ENCODE assay signal across 10 cellular contexts in the genomic region with DNA sequence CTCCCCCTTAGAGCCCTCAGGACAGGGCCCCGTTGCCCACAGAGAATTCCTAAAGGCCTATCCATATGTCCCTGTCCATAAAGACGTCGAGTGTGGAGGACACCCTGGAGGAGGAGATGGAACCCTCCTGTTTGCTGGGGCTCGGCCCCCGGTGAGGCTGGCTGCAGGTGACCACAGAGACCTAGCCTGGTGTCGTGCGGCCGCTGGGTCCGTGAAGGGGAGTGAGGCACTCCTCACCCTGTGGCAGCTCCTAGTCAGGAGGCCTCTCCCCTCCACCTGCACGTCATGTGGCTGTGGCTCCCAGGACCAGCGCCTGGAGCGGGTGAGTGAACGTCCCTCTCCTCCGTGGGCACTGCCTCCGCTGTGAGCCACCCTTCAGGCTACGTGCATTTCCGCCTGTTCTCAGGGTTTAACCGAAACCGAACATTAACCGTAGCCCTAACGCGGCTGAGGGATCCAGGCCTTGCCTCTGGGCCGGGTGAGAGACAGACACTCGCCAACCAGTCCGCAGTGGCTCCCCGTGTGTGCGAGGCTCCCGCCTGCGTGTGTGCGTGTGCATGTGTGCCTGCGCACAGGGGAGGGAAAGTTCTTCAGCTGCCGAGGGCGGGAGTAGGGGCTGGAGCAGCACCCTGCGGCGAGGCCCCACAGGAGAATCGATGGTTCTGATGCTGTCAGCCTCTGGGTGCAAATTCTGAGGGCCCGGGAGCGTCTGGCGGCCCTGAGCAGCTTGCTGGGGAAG. TPM values are rescaled to one million over a fixed set of nuclear protein-coding genes. Genes with fewer than 3 reads are reported as not detected.
A peak's percentile ranks its signal among the peaks of the same experiment; 100 is the strongest.
DNase-seq lines count a peak whose midpoint lies in the region; ATAC-seq and TF ChIP-seq lines count a peak whose summit lies in the region.
"Had no signal": no experiment of that assay in that cellular context is flagged by ENCODE, and none has a peak within 500 bp of the region (broad histone marks: within the 10 kb centered on the region; RNA-seq: fewer than 3 reads in every experiment).

No MANE protein-coding gene starts in this region.

- DNase-seq in activated CD4-positive, alpha-beta T cell treated with anti-CD3 and anti-CD28 coated beads, Interleukin-2, amount 10 ng/mL, durations not matched to agents 7 days and 5 days = peak; percentile 60
- no peak for DNase-seq in activated CD4-positive, alpha-beta T cell treated with anti-CD3 and anti-CD28 coated beads for 1 hour
- DNase-seq in T-helper 2 cell treated with Interferon-gamma antibody and Interleukin-4, amounts not matched to agents 5 μg/mL and 100 μg/mL, for 36 hours (ENCODE audit: low spot score) = no peak
- DNase-seq in right cardiac atrium = peak in 1 of 3 donors; percentile 54
- no peak for DNase-seq in stomach
- no peak for DNase-seq in vagina (ENCODE audit: extremely low spot score in 2 of 2)
- DNase-seq in H4 (ENCODE audit: low spot score) = no peak
- no peak for DNase-seq in Calu3
- DNase-seq: HCEC 1CT, NCI-H2227 treated with DMSO at 0.1 percent for 48 hours had no signal

- H3K27ac Mint-ChIP-seq in activated CD4-positive, alpha-beta T cell treated with anti-CD3 and anti-CD28 coated beads, Interleukin-2, amount 10 ng/mL, durations not matched to agents 7 days and 5 days = peak overlapping the region; percentile 91
- H3K27ac Mint-ChIP-seq in T-helper 2 cell treated with Interferon-gamma antibody and Interleukin-4, amounts not matched to agents 5 μg/mL and 100 μg/mL, for 36 hours = peak overlapping the region; percentile 70
- no peak overlapping the region for H3K27ac Mint-ChIP-seq in Calu3 (ENCODE audit: unreplicated experiment)

- H3K9me3 Mint-ChIP-seq in activated CD4-positive, alpha-beta T cell treated with anti-CD3 and anti-CD28 coated beads, Interleukin-2, amount 10 ng/mL, durations not matched to agents 7 days and 5 days = no peaks in the 10 kb centered on the region
- H3K9me3 Mint-ChIP-seq in T-helper 2 cell treated with Interferon-gamma antibody and Interleukin-4, amounts not matched to agents 5 μg/mL and 100 μg/mL, for 36 hours = no peaks in the 10 kb centered on the region
- no peaks in the 10 kb centered on the region for H3K9me3 Mint-ChIP-seq in Calu3 (ENCODE audit: low read depth, unreplicated experiment)

- H3K27me3 ChIP-seq in right cardiac atrium (ENCODE audit: control insufficient read depth, insufficient read depth) = no peaks in the 10 kb centered on the region
- peaks cover 0 to 59% (median 31%) of the 10 kb centered on the region in 3 donors for H3K27me3 ChIP-seq in stomach
- no peaks in the 10 kb centered on the region for H3K27me3 ChIP-seq in vagina

- no peaks in the 10 kb centered on the region for H3K36me3 Mint-ChIP-seq in activated CD4-positive, alpha-beta T cell treated with anti-CD3 and anti-CD28 coated beads, Interleukin-2, amount 10 ng/mL, durations not matched to agents 7 days and 5 days (ENCODE audit: low read depth)
- H3K36me3 Mint-ChIP-seq in T-helper 2 cell treated with Interferon-gamma antibody and Interleukin-4, amounts not matched to agents 5 μg/mL and 100 μg/mL, for 36 hours (ENCODE audit: low read depth) = no peaks in the 10 kb centered on the region
- peaks cover 2% of the 10 kb centered on the region for H3K36me3 Mint-ChIP-seq in Calu3 (ENCODE audit: insufficient read depth, unreplicated experiment)

- no peaks in the 10 kb centered on the region for H3K27me3 Mint-ChIP-seq in activated CD4-positive, alpha-beta T cell treated with anti-CD3 and anti-CD28 coated beads, Interleukin-2, amount 10 ng/mL, durations not matched to agents 7 days and 5 days
- peaks cover under 1% of the 10 kb centered on the region for H3K27me3 Mint-ChIP-seq in T-helper 2 cell treated with Interferon-gamma antibody and Interleukin-4, amounts not matched to agents 5 μg/mL and 100 μg/mL, for 36 hours (ENCODE audit: low read depth)
- H3K27me3 Mint-ChIP-seq in Calu3 (ENCODE audit: unreplicated experiment) = peaks cover 40% of the 10 kb centered on the region

- TF ChIP-seq CTCF in stomach (IDR thresholded peaks at IDR 0.05) = no peak
- TF ChIP-seq CTCF in vagina (IDR thresholded peaks at IDR 0.05) = no peak
- no peak for TF ChIP-seq CTCF in Calu3 (IDR thresholded peaks at IDR 0.05; ENCODE audit: unreplicated experiment)

- no peak for TF ChIP-seq EP300 in stomach (IDR thresholded peaks at IDR 0.05)

- POLR2A ChIA-PET in activated CD4-positive, alpha-beta T cell treated with anti-CD3 and anti-CD28 coated beads, Interleukin-2, amount 10 ng/mL, durations not matched to agents 7 days and 5 days (lab: Charles Lee) = interaction anchor here (0.6 to 1.5 kb wide), 2 partner anchors 19 to 155 kb away, joined by 4 to 5 read pairs; no protein-coding TSS in a partner anchor

- H3K4me1 Mint-ChIP-seq in activated CD4-positive, alpha-beta T cell treated with anti-CD3 and anti-CD28 coated beads, Interleukin-2, amount 10 ng/mL, durations not matched to agents 7 days and 5 days = peaks cover 50% of the 10 kb centered on the region
- H3K4me1 Mint-ChIP-seq in T-helper 2 cell treated with Interferon-gamma antibody and Interleukin-4, amounts not matched to agents 5 μg/mL and 100 μg/mL, for 36 hours (ENCODE audit: low read depth) = peaks cover 13% of the 10 kb centered on the region
- H3K4me1 Mint-ChIP-seq in Calu3 (ENCODE audit: low read depth, unreplicated experiment) = peaks cover 19% of the 10 kb centered on the region

- intact Hi-C loops in right cardiac atrium (cut with DNase I) (loop anchor here in 1 of 4 donors (5.0 kb wide), 1 partner anchor 85 kb away; no protein-coding TSS in a partner anchor), stomach (cut with DNase I; ENCODE audit: low total_unique reads) (no loop called here), vagina (cut with DNase I) (no loop called here), Calu3 (cut with micrococcal nuclease; ENCODE audit: unreplicated experiment) (loop anchor here (10.0 kb wide), 1 partner anchor 162 kb away; the partner anchor contains the start of gene DNAJC5)

- H3K9me3 ChIP-seq in right cardiac atrium (ENCODE audit: control insufficient read depth, low read length) (no peaks in the 10 kb centered on the region), stomach (no peaks in the 10 kb centered on the region), vagina (no peaks in the 10 kb centered on the region)

- H3K4me3 ChIP-seq in right cardiac atrium (ENCODE audit: low read length) (peak overlapping the region; percentile 1), stomach (peak overlapping the region in 2 of 4 donors; percentile 12 to 27), vagina (peak overlapping the region in 1 of 2 donors; percentile 3)

- 49% methylated on average over 39 of the region's 39 CpGs for WGBS in right cardiac atrium
- 57 to 68% (median 63%) methylated on average over 32 to 39 of the region's 39 CpGs for WGBS in stomach, 5 donors

- H3K36me3 ChIP-seq in stomach = no peaks in the 10 kb centered on the region
- H3K36me3 ChIP-seq in vagina = no peaks in the 10 kb centered on the region

- ATAC-seq in right cardiac atrium = peak; percentile 2 to 3

- BruUV-seq in Calu3 (replicated peaks; lab: Mats Ljungman, UMichigan) = no TSS peak

- CTCF ChIA-PET in activated CD4-positive, alpha-beta T cell treated with anti-CD3 and anti-CD28 coated beads, Interleukin-2, amount 10 ng/mL, durations not matched to agents 7 days and 5 days (lab: Charles Lee) = interaction anchor here (0.6 to 11.2 kb wide), 17 partner anchors 9 to 536 kb away, joined by 3 to 79 read pairs (median 3); partner anchors contain the start of genes C20orf204, LIME1, PPDPF and PRPF6
- CTCF ChIA-PET in Calu3 (lab: Charles Lee) = interaction anchor here (0.6 to 2.7 kb wide), 3 partner anchors 18 to 487 kb away, joined by 3 to 13 read pairs (median 7); partner anchors contain the start of gene PRPF6

- TF ChIP-seq POLR2A in stomach (IDR thresholded peaks at IDR 0.05) (no peak), vagina (IDR thresholded peaks at IDR 0.05) (no peak)

- H3K4me3 Mint-ChIP-seq in activated CD4-positive, alpha-beta T cell treated with anti-CD3 and anti-CD28 coated beads, Interleukin-2, amount 10 ng/mL, durations not matched to agents 7 days and 5 days = peak overlapping the region; percentile 76
- H3K4me3 Mint-ChIP-seq in T-helper 2 cell treated with Interferon-gamma antibody and Interleukin-4, amounts not matched to agents 5 μg/mL and 100 μg/mL, for 36 hours = peak overlapping the region; percentile 81
- no peak overlapping the region for H3K4me3 Mint-ChIP-seq in Calu3 (ENCODE audit: low read depth, unreplicated experiment)

- H3K4me1 ChIP-seq in right cardiac atrium (ENCODE audit: control insufficient read depth, insufficient read depth, low read length) (no peaks in the 10 kb centered on the region), stomach (peaks cover 11 to 23% (median 19%) of the 10 kb centered on the region in 4 donors), vagina (peaks cover 28% of the 10 kb centered on the region)

- H3K27ac ChIP-seq in right cardiac atrium (ENCODE audit: low read length) = peak overlapping the region; percentile 16
- peak overlapping the region; percentile 12 to 79 (median 50) for H3K27ac ChIP-seq in stomach
- no peak overlapping the region for H3K27ac ChIP-seq in vagina

RNA-seq across cellular contexts. Expression of gene TCEA2, which starts 5.9 kb away (rescaled TPM):
- total RNA-seq in activated CD4-positive, alpha-beta T cell treated with anti-CD3 and anti-CD28 coated beads, Interleukin-2, amount 10 ng/mL, durations not matched to agents 7 days and 5 days = 10 to 100 TPM; 47.6 to 57.9 TPM
- total RNA-seq in right cardiac atrium (10 to 100 TPM; 46.3 to 52.0 (median 50.0) TPM), stomach (10 to 100 TPM in 4 of 5 donors, 1 to 10 TPM in 1; 3.1 to 30.7 (median 22.8) TPM), vagina (33.1 TPM), Calu3 (2022) (39.9 and 43.7 TPM in 2 replicates)
- polyA plus RNA-seq in right cardiac atrium (38.3 TPM), stomach (10 to 100 TPM; 21.0 to 35.5 (median 30.4) TPM)
- total RNA-seq in H4 (2014; rRNA removed; shearing (Covaris generic)) = 40.6 and 41.7 TPM in 2 replicates

RNA-seq across cellular contexts. Expression of gene SOX18, which starts 7.6 kb away (rescaled TPM):
- total RNA-seq in activated CD4-positive, alpha-beta T cell treated with anti-CD3 and anti-CD28 coated beads, Interleukin-2, amount 10 ng/mL, durations not matched to agents 7 days and 5 days = under 1 TPM; 0.10 to 0.15 TPM
- total RNA-seq in right cardiac atrium = 10 to 100 TPM; 28.7 to 42.1 (median 41.1) TPM
- 26.8 TPM for polyA plus RNA-seq in right cardiac atrium
- total RNA-seq in stomach = 10 to 100 TPM in 2 of 5 donors, 1 to 10 TPM in 2, under 1 TPM in 1; 0.58 to 26.6 (median 8.9) TPM
- 10 to 100 TPM in 1 of 3 donors, 1 to 10 TPM in 2; 6.2 to 15.2 (median 8.4) TPM for polyA plus RNA-seq in stomach
- 57.2 TPM for total RNA-seq in vagina
- 0.19 TPM in 1 of 2 replicates, not detected in the other for total RNA-seq in H4 (2014; rRNA removed; shearing (Covaris generic))
- not detected in 2 replicates for total RNA-seq in Calu3 (2022)

RNA-seq across cellular contexts. Expression of gene C20orf204, which starts 21.1 kb away (rescaled TPM):
- total RNA-seq in activated CD4-positive, alpha-beta T cell treated with anti-CD3 and anti-CD28 coated beads, Interleukin-2, amount 10 ng/mL, durations not matched to agents 7 days and 5 days = 1 to 10 TPM; 3.5 to 4.8 TPM
- total RNA-seq in right cardiac atrium (under 1 TPM; 0.21 to 0.82 (median 0.49) TPM), stomach (1 to 10 TPM in 1 of 5 donors, not detected in 4; 1.7 TPM), vagina (0.98 TPM), Calu3 (2022) (4.9 and 5.0 TPM in 2 replicates)
- polyA plus RNA-seq in right cardiac atrium (0.36 TPM), stomach (1 to 10 TPM in 2 of 3 donors, under 1 TPM in 1; 0.62 to 3.4 (median 1.4) TPM)
- total RNA-seq in H4 (2014; rRNA removed; shearing (Covaris generic)) = 0.08 TPM in 1 of 2 replicates, not detected in the other

RNA-seq across cellular contexts. Expression of gene RGS19, which starts 22.3 kb away (rescaled TPM):
- total RNA-seq in activated CD4-positive, alpha-beta T cell treated with anti-CD3 and anti-CD28 coated beads, Interleukin-2, amount 10 ng/mL, durations not matched to agents 7 days and 5 days = 100 to 1,000 TPM; 105 to 107 TPM
- 1 to 10 TPM; 6.3 to 9.1 (median 8.3) TPM for total RNA-seq in right cardiac atrium
- 5.8 TPM for polyA plus RNA-seq in right cardiac atrium
- total RNA-seq in stomach = 10 to 100 TPM in 1 of 5 donors, 1 to 10 TPM in 1, not detected in 3; 3.1 to 10.1 TPM
- 10 to 100 TPM in 2 of 3 donors, 1 to 10 TPM in 1; 8.1 to 17.2 (median 13.1) TPM for polyA plus RNA-seq in stomach
- 20.6 TPM for total RNA-seq in vagina
- 18.5 and 19.8 TPM in 2 replicates for total RNA-seq in H4 (2014; rRNA removed; shearing (Covaris generic))
- 17.2 and 17.8 TPM in 2 replicates for total RNA-seq in Calu3 (2022)

RNA-seq across cellular contexts. Expression of gene OPRL1, which starts 22.8 kb away (rescaled TPM):
- 1 to 10 TPM; 1.6 TPM for total RNA-seq in activated CD4-positive, alpha-beta T cell treated with anti-CD3 and anti-CD28 coated beads, Interleukin-2, amount 10 ng/mL, durations not matched to agents 7 days and 5 days
- total RNA-seq in right cardiac atrium (1 to 10 TPM in 2 of 4 donors, under 1 TPM in 2; 0.50 to 1.3 (median 1.1) TPM), stomach (1 to 10 TPM in 1 of 5 donors, under 1 TPM in 1, not detected in 3; 0.55 to 4.7 TPM), vagina (1.5 TPM), Calu3 (2022) (0.17 and 0.33 TPM in 2 replicates)
- polyA plus RNA-seq in right cardiac atrium (0.81 TPM), stomach (under 1 TPM in 2 of 3 donors, not detected in 1; 0.18 to 0.25 TPM)
- 0.23 and 0.97 TPM in 2 replicates for total RNA-seq in H4 (2014; rRNA removed; shearing (Covaris generic))
